ENCODE assay signal across 8 cellular contexts in the genomic region with DNA sequence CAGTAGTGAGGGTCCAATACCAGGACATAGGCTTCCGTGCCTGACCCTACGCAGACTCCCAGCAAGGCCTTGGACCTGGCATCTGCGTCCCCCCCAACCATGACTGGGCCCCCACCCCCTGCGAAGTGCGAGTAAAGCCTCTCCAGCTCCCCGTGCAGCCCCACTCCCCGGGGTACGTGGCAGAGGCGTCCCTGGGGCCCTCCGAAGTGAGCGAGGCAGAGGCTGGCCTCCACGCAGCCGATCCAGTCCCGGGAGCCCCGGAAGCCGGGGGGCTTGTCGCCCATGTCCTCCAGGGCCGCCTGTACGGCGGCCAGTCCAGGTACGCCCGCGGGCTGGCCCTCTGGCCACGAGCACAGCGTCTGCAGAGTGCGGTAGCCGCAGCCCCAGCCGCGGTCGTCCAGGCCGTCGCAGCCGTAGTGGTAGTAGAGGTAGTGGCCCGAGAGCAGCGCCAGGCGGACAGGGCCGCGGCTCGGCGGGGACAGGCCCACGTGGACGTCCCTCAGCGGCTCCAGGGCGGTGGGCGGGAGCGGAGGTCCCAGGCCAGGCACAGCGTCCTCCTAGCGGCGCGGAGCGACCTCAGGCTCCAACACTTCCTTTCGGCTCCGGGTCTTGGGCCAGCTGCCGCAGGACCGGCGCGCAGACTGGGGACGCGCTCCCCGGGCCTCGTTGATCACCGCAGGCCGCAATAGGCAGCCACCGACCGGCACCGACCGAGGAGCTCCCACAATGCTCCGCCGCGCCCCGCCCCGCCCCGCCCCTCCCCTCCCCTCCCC. TPM values are rescaled to one million over a fixed set of nuclear protein-coding genes. Genes with fewer than 3 reads are reported as not detected.
DNase-seq lines count a peak whose midpoint lies in the region; ATAC-seq and TF ChIP-seq lines count a peak whose summit lies in the region.

A gene (minus strand): TSS at position 728 of the 773 bp plus-strand sequence. CDS start 444 bp downstream, at position 284.

- peak; percentile 35 for ATAC-seq in GM21423 (IDR thresholded peaks at IDR 0.05; ENCODE audit: unreplicated experiment)

- H3K27ac ChIP-seq in DOHH2 (ENCODE audit: low read depth, low read length) (peak within 1 kb of the TSS; percentile 81), liver (ENCODE audit: low read depth in 1 of 2, low read length in 2 of 2) (peak within 1 kb of the TSS; percentile 79 to 89), thymus (ENCODE audit: low read depth) (peak within 1 kb of the TSS; percentile 79)

- no peaks in the 10 kb centered on the region for H3K9me3 Mint-ChIP-seq in brain

- H3K27ac Mint-ChIP-seq in brain: peak within 1 kb of the TSS; percentile 78 to 96 (median 86)

- H3K4me1 Mint-ChIP-seq in brain: peaks cover 48% of the 10 kb centered on the region

- H3K4me3 ChIP-seq in DOHH2 (ENCODE audit: low read length): peak within 1 kb of the TSS; percentile 83
- peak within 1 kb of the TSS; percentile 72 to 89 (median 78) for H3K4me3 ChIP-seq in liver (ENCODE audit: low read depth in 1 of 3, low read length in 3 of 3)
- H3K4me3 ChIP-seq in thymus (ENCODE audit: low read length): peak within 1 kb of the TSS; percentile 66

- H3K79me2 ChIP-seq in DOHH2 (ENCODE audit: control insufficient read depth, low read length): peaks cover 18% of the 10 kb centered on the region

- peak within 1 kb of the TSS; percentile 43 to 46 for H3K9ac ChIP-seq in liver (ENCODE audit: low read depth in 1 of 2, low read length in 2 of 2)

- peaks cover 32% of the 10 kb centered on the region for H3F3A ChIP-seq in DOHH2 (ENCODE audit: control insufficient read depth, insufficient read depth)

- peaks cover 19% of the 10 kb centered on the region for H3K27me3 Mint-ChIP-seq in brain

- TF ChIP-seq RAD21 in Ishikawa (IDR thresholded peaks at IDR 0.05; ENCODE audit: low read depth): no peak
- TF ChIP-seq RAD21 in liver (IDR thresholded peaks at IDR 0.05): no peak

- H3K4me1 ChIP-seq in DOHH2 (ENCODE audit: control insufficient read depth, low read length) (peaks cover 61% of the 10 kb centered on the region), liver (ENCODE audit: control insufficient read depth in 4 of 4, insufficient read depth in 4 of 4, low read length in 3 of 4) (peaks cover 16 to 35% (median 26%) of the 10 kb centered on the region in 4 donors), thymus (ENCODE audit: control insufficient read depth, insufficient read depth, low read length) (peaks cover 12% of the 10 kb centered on the region)

- peak within 1 kb of the TSS; percentile 86 to 90 (median 88) for H3K4me3 Mint-ChIP-seq in brain

- H3K4me2 ChIP-seq in DOHH2 (ENCODE audit: low read length): peak within 1 kb of the TSS; percentile 85

- H3K36me3 ChIP-seq in DOHH2 (ENCODE audit: control insufficient read depth, low read length) (peaks cover 50% of the 10 kb centered on the region), liver (ENCODE audit: control insufficient read depth in 4 of 4, insufficient read depth in 3 of 4, low read depth in 1 of 4, low read length in 3 of 4) (peaks cover 12 to 38% (median 32%) of the 10 kb centered on the region in 4 donors), thymus (ENCODE audit: control insufficient read depth, insufficient read depth) (peaks cover 42% of the 10 kb centered on the region)

- no peaks in the 10 kb centered on the region for H3K9me2 ChIP-seq in DOHH2 (replicated peaks; ENCODE audit: control insufficient read depth, low read length)

- H3K9me3 ChIP-seq in DOHH2 (ENCODE audit: control insufficient read depth, insufficient read depth, low read length) (no peaks in the 10 kb centered on the region), liver (ENCODE audit: control insufficient read depth in 4 of 4, low read length in 3 of 4) (no peaks in the 10 kb centered on the region), thymus (ENCODE audit: control insufficient read depth) (no peaks in the 10 kb centered on the region)

- 4% methylated on average over 73 of the region's 73 CpGs for WGBS in liver
- WGBS in thymus: 9% methylated on average over 73 of the region's 73 CpGs

- peaks cover 44% of the 10 kb centered on the region for H3K36me3 Mint-ChIP-seq in brain

- TF ChIP-seq CTCF in DOHH2 (IDR thresholded peaks at IDR 0.05; ENCODE audit: low read depth, low read length, poor library complexity, severe bottlenecking) (no peak), brain (conservative IDR thresholded peaks at IDR 0.05) (no peak), liver (IDR thresholded peaks at IDR 0.05; ENCODE audit: low read depth, low read length, missing input control) (no peak)

- H4K20me1 ChIP-seq in DOHH2 (ENCODE audit: control insufficient read depth, insufficient read depth, low read depth, low read length): peaks cover 13% of the 10 kb centered on the region; the same call in 1 of the 2 replicates

- DNase-seq in activated gamma-delta T cell (lab: John Stamatoyannopoulos, UW) (no peak), NCI-H2107 treated with DMSO at 0.1 percent for 48 hours (lab: John Stamatoyannopoulos, UW; ENCODE audit: unreplicated experiment) (no peak)

- H3K27me3 ChIP-seq in DOHH2 (ENCODE audit: control insufficient read depth, low read length) (peaks cover 32% of the 10 kb centered on the region), liver (ENCODE audit: control insufficient read depth in 4 of 4, insufficient read depth in 4 of 4, low read length in 3 of 4) (no peaks in the 10 kb centered on the region), thymus (ENCODE audit: control insufficient read depth, insufficient read depth) (peaks cover 34% of the 10 kb centered on the region)

- no peak for TF ChIP-seq EP300 in Ishikawa (IDR thresholded peaks at IDR 0.05; ENCODE audit: borderline replicate concordance)

TF ChIP-seq in Ishikawa, 13 proteins besides CTCF, POLR2A, EP300 and RAD21 (continues in another document):
- no peak for TF ChIP-seq NFIC (IDR thresholded peaks at IDR 0.05)
- TF ChIP-seq, protein P1, sequence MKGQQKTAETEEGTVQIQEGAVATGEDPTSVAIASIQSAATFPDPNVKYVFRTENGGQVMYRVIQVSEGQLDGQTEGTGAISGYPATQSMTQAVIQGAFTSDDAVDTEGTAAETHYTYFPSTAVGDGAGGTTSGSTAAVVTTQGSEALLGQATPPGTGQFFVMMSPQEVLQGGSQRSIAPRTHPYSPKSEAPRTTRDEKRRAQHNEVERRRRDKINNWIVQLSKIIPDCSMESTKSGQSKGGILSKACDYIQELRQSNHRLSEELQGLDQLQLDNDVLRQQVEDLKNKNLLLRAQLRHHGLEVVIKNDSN (IDR thresholded peaks at IDR 0.05): peak; percentile 52
- TF ChIP-seq, protein P2, sequence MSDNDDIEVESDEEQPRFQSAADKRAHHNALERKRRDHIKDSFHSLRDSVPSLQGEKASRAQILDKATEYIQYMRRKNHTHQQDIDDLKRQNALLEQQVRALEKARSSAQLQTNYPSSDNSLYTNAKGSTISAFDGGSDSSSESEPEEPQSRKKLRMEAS (IDR thresholded peaks at IDR 0.05): peak; percentile 96

TF ChIP-seq in liver, 16 proteins besides CTCF, POLR2A, EP300 and RAD21 (continues in another document):
- TF ChIP-seq HNF4A (conservative IDR thresholded peaks at IDR 0.05) (no peak), HNF4G (IDR thresholded peaks at IDR 0.05) (no peak), EGR1 (IDR thresholded peaks at IDR 0.05; ENCODE audit: low read depth in 2 of 2) (no peak), TAF1 (conservative IDR thresholded peaks at IDR 0.05) (no peak), JUND (IDR thresholded peaks at IDR 0.05) (no peak), RXRA (IDR thresholded peaks at IDR 0.05) (no peak), GABPA (IDR thresholded peaks at IDR 0.05 in 1 of 2, conservative IDR thresholded peaks at IDR 0.05 in 1 of 2) (no peak), SP1 (IDR thresholded peaks at IDR 0.05) (no peak)
- TF ChIP-seq, protein P3, sequence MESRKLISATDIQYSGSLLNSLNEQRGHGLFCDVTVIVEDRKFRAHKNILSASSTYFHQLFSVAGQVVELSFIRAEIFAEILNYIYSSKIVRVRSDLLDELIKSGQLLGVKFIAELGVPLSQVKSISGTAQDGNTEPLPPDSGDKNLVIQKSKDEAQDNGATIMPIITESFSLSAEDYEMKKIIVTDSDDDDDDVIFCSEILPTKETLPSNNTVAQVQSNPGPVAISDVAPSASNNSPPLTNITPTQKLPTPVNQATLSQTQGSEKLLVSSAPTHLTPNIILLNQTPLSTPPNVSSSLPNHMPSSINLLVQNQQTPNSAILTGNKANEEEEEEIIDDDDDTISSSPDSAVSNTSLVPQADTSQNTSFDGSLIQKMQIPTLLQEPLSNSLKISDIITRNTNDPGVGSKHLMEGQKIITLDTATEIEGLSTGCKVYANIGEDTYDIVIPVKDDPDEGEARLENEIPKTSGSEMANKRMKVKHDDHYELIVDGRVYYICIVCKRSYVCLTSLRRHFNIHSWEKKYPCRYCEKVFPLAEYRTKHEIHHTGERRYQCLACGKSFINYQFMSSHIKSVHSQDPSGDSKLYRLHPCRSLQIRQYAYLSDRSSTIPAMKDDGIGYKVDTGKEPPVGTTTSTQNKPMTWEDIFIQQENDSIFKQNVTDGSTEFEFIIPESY (IDR thresholded peaks at IDR 0.05): no peak
- TF ChIP-seq, protein P4, sequence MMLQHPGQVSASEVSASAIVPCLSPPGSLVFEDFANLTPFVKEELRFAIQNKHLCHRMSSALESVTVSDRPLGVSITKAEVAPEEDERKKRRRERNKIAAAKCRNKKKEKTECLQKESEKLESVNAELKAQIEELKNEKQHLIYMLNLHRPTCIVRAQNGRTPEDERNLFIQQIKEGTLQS (IDR thresholded peaks at IDR 0.05): no peak

RNA-seq across cellular contexts. Expression of the gene that starts here (rescaled TPM):
- polyA plus RNA-seq in brain (ENCODE audit: insufficient read depth, low read depth, low replicate concordance) (1.1 TPM), liver (1 to 10 TPM; 2.3 to 3.4 TPM), thymus (3.6 TPM)
- 1 to 10 TPM; 3.1 to 4.9 TPM for total RNA-seq in liver
